In genomic region chr6:117829594-117830319, GRCh38 we compare ENCODE assay signal across 8 cellular contexts.
DNase-seq lines count a peak whose midpoint lies in the region; ATAC-seq and TF ChIP-seq lines count a peak whose summit lies in the region.

No MANE protein-coding gene starts in this region.

- H3K4me3 ChIP-seq in cardiac muscle cell, result peak overlapping the region; percentile 41
- peak overlapping the region; percentile 4 to 46 for H3K4me3 ChIP-seq in cardiac fibroblast (replicated peaks in 1 of 2; ENCODE audit: low read depth in 2 of 2, low read length in 2 of 2)
- no peak overlapping the region for H3K4me3 ChIP-seq in gastrocnemius medialis

- in situ Hi-C loops in gastrocnemius medialis (cut with MboI; ENCODE audit: low sequenced_read_pairs in 4 of 4), result no loop called here

- no peak for TF ChIP-seq POLR2A in gastrocnemius medialis (IDR thresholded peaks at IDR 0.05)

- H3K36me3 ChIP-seq in cardiac muscle cell (no peaks in the 10 kb centered on the region), gastrocnemius medialis (no peaks in the 10 kb centered on the region)

- DNase-seq in cardiac muscle cell (ENCODE audit: low read depth in 1 of 2, low spot score in 1 of 2) (peak; percentile 20 to 62), left ventricle myocardium superior (no peak), LoVo (ENCODE audit: low spot score) (peak; percentile 3), cardiac fibroblast (ENCODE audit: low read depth in 2 of 2) (peak; percentile 38 to 50), non-pigmented ciliary epithelial cell (ENCODE audit: low read depth) (peak; percentile 6), gastrocnemius medialis (no peak), NCI-H1694 treated with DMSO at 0.1 percent for 48 hours (lab: John Stamatoyannopoulos, UW) (no peak), NCI-H1092 (lab: John Stamatoyannopoulos, UW) (no peak)

- intact Hi-C loops in left ventricle myocardium superior (cut with micrococcal nuclease) (no loop called here), gastrocnemius medialis (cut with DNase I; ENCODE audit: low total_unique reads) (no loop called here)

- TF ChIP-seq CTCF in cardiac muscle cell (IDR thresholded peaks at IDR 0.05; ENCODE audit: low read depth, low read length), result peak; percentile 32
- peak; percentile 44 for TF ChIP-seq CTCF in cardiac fibroblast (IDR thresholded peaks at IDR 0.05; ENCODE audit: low read depth, low read length)
- no peak for TF ChIP-seq CTCF in gastrocnemius medialis (IDR thresholded peaks at IDR 0.05 in 4 of 5, conservative IDR thresholded peaks at IDR 0.05 in 1 of 5)

- H3K27ac ChIP-seq in cardiac muscle cell, result no peak overlapping the region
- H3K27ac ChIP-seq in gastrocnemius medialis, result no peak overlapping the region

- H3K9me3 ChIP-seq in cardiac muscle cell (ENCODE audit: low read depth) (no peaks in the 10 kb centered on the region), gastrocnemius medialis (no peaks in the 10 kb centered on the region)

- ATAC-seq in left ventricle myocardium superior (no peak), gastrocnemius medialis (no peak)

- no peaks in the 10 kb centered on the region for H3K4me1 ChIP-seq in cardiac muscle cell (ENCODE audit: low read depth)
- H3K4me1 ChIP-seq in gastrocnemius medialis, result no peaks in the 10 kb centered on the region

- no peaks in the 10 kb centered on the region for H3K27me3 ChIP-seq in cardiac muscle cell
- no peaks in the 10 kb centered on the region for H3K27me3 ChIP-seq in gastrocnemius medialis

Comparison
In these comparisons a context has a peak if more than half of its experiments do, and no peak if none do; other contexts are left out.
1. DNase-seq: peak in cardiac muscle cell (2 of 2), LoVo (single experiment), cardiac fibroblast (2 of 2) and non-pigmented ciliary epithelial cell (single experiment); none in left ventricle myocardium superior (single experiment), gastrocnemius medialis (0 of 2), NCI-H1694 treated with DMSO at 0.1 percent for 48 hours (single experiment) and NCI-H1092 (single experiment).
2. H3K4me3 ChIP-seq: peak in cardiac muscle cell (single experiment) and cardiac fibroblast (2 of 2); none in gastrocnemius medialis (0 of 4).
3. CTCF ChIP-seq: peak in cardiac muscle cell (single experiment) and cardiac fibroblast (single experiment); none in gastrocnemius medialis (0 of 5).